ENCODE assay signal across 20 cellular contexts in genomic region chr11:47329431-47329993, GRCh38. TPM values are rescaled to one million over a fixed set of nuclear protein-coding genes. Genes with fewer than 3 reads are reported as not detected.
A peak's percentile ranks its signal among the peaks of the same experiment; 100 is the strongest.
DNase-seq lines count a peak whose midpoint lies in the region; ATAC-seq and TF ChIP-seq lines count a peak whose summit lies in the region.
"Had no signal": no experiment of that assay in that cellular context is flagged by ENCODE, and none has a peak within 500 bp of the region (broad histone marks: within the 10 kb centered on the region; RNA-seq: fewer than 3 reads in every experiment).

No MANE protein-coding gene starts in this region.

- no peak overlapping the region for H3K4me3 Mint-ChIP-seq in natural killer cell
- no peak overlapping the region for H3K4me3 Mint-ChIP-seq in natural killer cell treated with Interleukin-12 subunit alpha and Interleukin-12 subunit beta and Interleukin-15 and Interleukin-18, amount 100 ng/mL, for 72 hours
- H3K4me3 Mint-ChIP-seq in memory B cell, result no peak overlapping the region
- H3K4me3 Mint-ChIP-seq: CD8-positive, alpha-beta T cell had no signal

- TF ChIP-seq CTCF in natural killer cell (IDR thresholded peaks at IDR 0.05), result no peak

- H3K4me1 Mint-ChIP-seq in natural killer cell, result peaks cover 7 to 16% of the 10 kb centered on the region in 2 donors
- no peaks in the 10 kb centered on the region for H3K4me1 Mint-ChIP-seq in natural killer cell treated with Interleukin-12 subunit alpha and Interleukin-12 subunit beta and Interleukin-15 and Interleukin-18, amount 100 ng/mL, for 72 hours (ENCODE audit: low read depth in 2 of 2)
- H3K4me1 Mint-ChIP-seq in memory B cell, result peaks cover 17% of the 10 kb centered on the region

- no peak for ATAC-seq in natural killer cell
- no peak for ATAC-seq in natural killer cell treated with Interleukin-12 subunit alpha and Interleukin-12 subunit beta and Interleukin-15 and Interleukin-18, amount 100 ng/mL, for 72 hours
- no peak for ATAC-seq in memory B cell (ENCODE audit: low read depth)
- ATAC-seq: activated CD4-positive, CD25-positive, alpha-beta regulatory T cell treated with anti-CD3 and anti-CD28 coated beads, Interleukin-2, amount 50 U/mL, for 24 hours had no signal

- DNase-seq in natural killer cell (no peak), dermis blood vessel endothelial cell (peak; percentile 9), memory B cell (ENCODE audit: low spot score in 2 of 2) (no peak), HuH-7 (ENCODE audit: low spot score) (no peak), DMS79 (lab: John Stamatoyannopoulos, UW) (no peak), activated gamma-delta T cell (lab: John Stamatoyannopoulos, UW) (no peak), midbrain (lab: John Stamatoyannopoulos, UW) (no peak)
- DNase-seq in natural killer cell treated with Interleukin-12 subunit alpha and Interleukin-12 subunit beta and Interleukin-15 and Interleukin-18, amount 100 ng/mL, for 72 hours (ENCODE audit: low spot score), result no peak
- DNase-seq: activated naive CD4-positive, alpha-beta T cell treated with Interleukin-2 at 50 U/mL for 16 hours; hypothalamus; left cardiac atrium; NCI-H1417 treated with DMSO at 0.1 percent for 48 hours; NCI-H345; SIG-M5 had no signal

- H3K27me3 Mint-ChIP-seq in natural killer cell (ENCODE audit: low read depth in 2 of 2), result no peaks in the 10 kb centered on the region
- no peaks in the 10 kb centered on the region for H3K27me3 Mint-ChIP-seq in natural killer cell treated with Interleukin-12 subunit alpha and Interleukin-12 subunit beta and Interleukin-15 and Interleukin-18, amount 100 ng/mL, for 72 hours
- H3K27me3 Mint-ChIP-seq in memory B cell, result no peaks in the 10 kb centered on the region
- H3K27me3 Mint-ChIP-seq: progenitor cell of endocrine pancreas had no signal

- no peaks in the 10 kb centered on the region for H3K9me3 Mint-ChIP-seq in natural killer cell
- H3K9me3 Mint-ChIP-seq in natural killer cell treated with Interleukin-12 subunit alpha and Interleukin-12 subunit beta and Interleukin-15 and Interleukin-18, amount 100 ng/mL, for 72 hours, result no peaks in the 10 kb centered on the region
- no peaks in the 10 kb centered on the region for H3K9me3 Mint-ChIP-seq in memory B cell
- H3K9me3 Mint-ChIP-seq: CD8-positive, alpha-beta T cell had no signal

- H3K27ac Mint-ChIP-seq in natural killer cell, result peak overlapping the region; percentile 57
- no peak overlapping the region for H3K27ac Mint-ChIP-seq in natural killer cell treated with Interleukin-12 subunit alpha and Interleukin-12 subunit beta and Interleukin-15 and Interleukin-18, amount 100 ng/mL, for 72 hours
- H3K27ac Mint-ChIP-seq in memory B cell, result peak overlapping the region; percentile 47
- H3K27ac Mint-ChIP-seq: CD8-positive, alpha-beta T cell; progenitor cell of endocrine pancreas had no signal

- no peaks in the 10 kb centered on the region for H3K36me3 Mint-ChIP-seq in natural killer cell
- H3K36me3 Mint-ChIP-seq in natural killer cell treated with Interleukin-12 subunit alpha and Interleukin-12 subunit beta and Interleukin-15 and Interleukin-18, amount 100 ng/mL, for 72 hours, result peaks cover 14% of the 10 kb centered on the region
- H3K36me3 Mint-ChIP-seq in memory B cell, result peaks cover 17% of the 10 kb centered on the region

- intact Hi-C loops in natural killer cell (cut with micrococcal nuclease), result no loop called here

RNA-seq across cellular contexts. Expression of gene MYBPC3, which starts 23.0 kb away (rescaled TPM):
- total RNA-seq in natural killer cell (under 1 TPM in 2 of 3 donors, not detected in 1; 0.45 to 0.53 TPM), dermis blood vessel endothelial cell (not detected in 2 replicates)
- total RNA-seq in natural killer cell treated with Interleukin-12 subunit alpha and Interleukin-12 subunit beta and Interleukin-15 and Interleukin-18, amount 100 ng/mL, for 72 hours, result not detected
- total RNA-seq: CD8-positive, alpha-beta T cell; fibroblast of lung; T-helper 2 cell treated with Interferon-gamma antibody and Interleukin-4, amounts not matched to agents 100 ng/mL and 5 ng/mL, for 36 hours; vagina had no signal

RNA-seq across cellular contexts. Expression of gene SPI1, which starts 48.8 kb away (rescaled TPM):
- total RNA-seq in natural killer cell (10 to 100 TPM; 15.0 to 65.4 (median 55.4) TPM), dermis blood vessel endothelial cell (not detected in 2 replicates)
- 1 to 10 TPM; 2.0 to 2.5 TPM for total RNA-seq in natural killer cell treated with Interleukin-12 subunit alpha and Interleukin-12 subunit beta and Interleukin-15 and Interleukin-18, amount 100 ng/mL, for 72 hours
- total RNA-seq: fibroblast of lung; progenitor cell of endocrine pancreas; T-helper 2 cell treated with Interferon-gamma antibody and Interleukin-4, amounts not matched to agents 100 ng/mL and 5 ng/mL, for 36 hours had no signal

RNA-seq across cellular contexts. Expression of gene MADD, which starts 59.6 kb away (rescaled TPM):
- total RNA-seq in natural killer cell (100 to 1,000 TPM; 333 to 383 (median 335) TPM), dermis blood vessel endothelial cell (29.8 and 33.6 TPM in 2 replicates)
- 100 to 1,000 TPM in 1 of 2 donors, 10 to 100 TPM in 1; 94.1 to 120 TPM for total RNA-seq in natural killer cell treated with Interleukin-12 subunit alpha and Interleukin-12 subunit beta and Interleukin-15 and Interleukin-18, amount 100 ng/mL, for 72 hours

Comparison
In these comparisons a context has a peak if more than half of its experiments do, and no peak if none do; other contexts are left out.
1. H3K27ac Mint-ChIP-seq: peak in natural killer cell (2 of 2) and memory B cell (single experiment); none in natural killer cell treated with Interleukin-12 subunit alpha and Interleukin-12 subunit beta and Interleukin-15 and Interleukin-18, amount 100 ng/mL, for 72 hours (0 of 2).
2. RNA of gene SPI1, which starts 48.8 kb away (total RNA-seq): 15.0 to 65.4 TPM in natural killer cell; 2.0 to 2.5 TPM in natural killer cell treated with Interleukin-12 subunit alpha and Interleukin-12 subunit beta and Interleukin-15 and Interleukin-18, amount 100 ng/mL, for 72 hours and not detected in dermis blood vessel endothelial cell; every median in the first group is over 4 times any median in the second.